8 cellular contexts compared by ENCODE assay signal in genomic region chr2:113584311-113585067, GRCh38. TPM values are rescaled to one million over a fixed set of nuclear protein-coding genes. Genes with fewer than 3 reads are reported as not detected.
DNase-seq lines count a peak whose midpoint lies in the region; ATAC-seq and TF ChIP-seq lines count a peak whose summit lies in the region.
"Not testable (repeated sequence)": the region's sequence is repeated elsewhere in the genome, so short reads cannot be mapped to it uniquely, and the experiment has no call there.

No MANE protein-coding gene starts in this region.

- WGBS in transverse colon (ENCODE audit: low coverage in 1 of 2), 2 donors: 7 to 19% methylated on average over 4 to 9 of the region's 47 CpGs

- peak; percentile 53 for DNase-seq in EH (ENCODE audit: low read depth)
- DNase-seq in activated CD4-positive, alpha-beta T cell treated with anti-CD3 and anti-CD28 coated beads, Interleukin-2, amount 50 U/mL, for 1 hour: peak; percentile 11
- not testable (repeated sequence) for DNase-seq in brain microvascular endothelial cell; fibroblast of villous mesenchyme (ENCODE audit: low read depth); memory B cell (ENCODE audit: low spot score in 2 of 2); transverse colon

- H3K4me1 ChIP-seq in Loucy (ENCODE audit: insufficient read depth, low read length, poor library complexity, severe bottlenecking) (peaks cover 15% of the 10 kb centered on the region), transverse colon (peaks cover 4 to 18% (median 11%) of the 10 kb centered on the region in 4 donors)
- H3K4me1 ChIP-seq in rectal smooth muscle tissue (ENCODE audit: control insufficient read depth, insufficient read depth, low read length): not testable (repeated sequence)

- H3K27ac Mint-ChIP-seq in memory B cell: peak overlapping the region; percentile 90

- H3K27ac ChIP-seq in brain microvascular endothelial cell; rectal smooth muscle tissue (ENCODE audit: low read depth, low read length): not testable (repeated sequence)
- H3K27ac ChIP-seq in transverse colon: peak overlapping the region; percentile 82 to 92 (median 86)

- not testable (repeated sequence) for H2AFZ ChIP-seq in Loucy (ENCODE audit: low read length)

- H3K27me3 Mint-ChIP-seq in memory B cell: not testable (repeated sequence)

- not testable (repeated sequence) for H3K9me2 ChIP-seq in Loucy (replicated peaks; ENCODE audit: low read depth, low read length)

- H3F3A ChIP-seq in Loucy (ENCODE audit: low read depth): not testable (repeated sequence)

- H3K36me3 ChIP-seq in Loucy (ENCODE audit: insufficient read depth, low read length); brain microvascular endothelial cell (replicated peaks); rectal smooth muscle tissue (ENCODE audit: control insufficient read depth, insufficient read depth, low read length); transverse colon: not testable (repeated sequence)

- H3K4me3 Mint-ChIP-seq in memory B cell: peak overlapping the region; percentile 68

- not testable (repeated sequence) for TF ChIP-seq CTCF in Loucy (conservative IDR thresholded peaks at IDR 0.05; ENCODE audit: low read length); brain microvascular endothelial cell (IDR thresholded peaks at IDR 0.05; ENCODE audit: low read depth, low read length, missing control alignments); fibroblast of villous mesenchyme (IDR thresholded peaks at IDR 0.05; ENCODE audit: insufficient read depth, low read depth, low read length); transverse colon (IDR thresholded peaks at IDR 0.05)

- not testable (repeated sequence) for TF ChIP-seq POLR2A in transverse colon (IDR thresholded peaks at IDR 0.05)

- not testable (repeated sequence) for H3K36me3 Mint-ChIP-seq in memory B cell

- not testable (repeated sequence) for H3K9me3 Mint-ChIP-seq in memory B cell

- not testable (repeated sequence) for TF ChIP-seq EP300 in transverse colon (IDR thresholded peaks at IDR 0.05; ENCODE audit: low read depth)

- H3K4me3 ChIP-seq in Loucy (ENCODE audit: low read length, poor library complexity, severe bottlenecking) (peak overlapping the region; percentile 90), brain microvascular endothelial cell (ENCODE audit: low read depth, low read length) (peak overlapping the region; percentile 54), fibroblast of villous mesenchyme (ENCODE audit: low read depth, low read length) (peak overlapping the region; percentile 52), rectal smooth muscle tissue (ENCODE audit: low read length) (peak overlapping the region; percentile 63), transverse colon (peak overlapping the region; percentile 50 to 75 (median 60))

- peaks cover 11% of the 10 kb centered on the region for H3K79me2 ChIP-seq in Loucy (ENCODE audit: insufficient read depth, low read length)

- peak overlapping the region; percentile 95 for H3K4me2 ChIP-seq in Loucy (ENCODE audit: low read depth, low read length, poor library complexity, severe bottlenecking)

- not testable (repeated sequence) for ATAC-seq in memory B cell (ENCODE audit: low read depth)

- not testable (repeated sequence) for H3K27me3 ChIP-seq in Loucy (ENCODE audit: insufficient read depth, low read length, poor library complexity, severe bottlenecking); brain microvascular endothelial cell (replicated peaks); rectal smooth muscle tissue (ENCODE audit: control insufficient read depth, insufficient read depth, low read length); transverse colon

- in situ Hi-C loops in brain microvascular endothelial cell (cut with HindIII; ENCODE audit: low pct_ligation_motif_present, low sequenced_read_pairs); transverse colon (cut with MboI; ENCODE audit: low pct_ligation_motif_present in 1 of 4, low pct_unique_long_range_greater_than_20kb in 1 of 4, low sequenced_read_pairs in 3 of 4): not testable (repeated sequence)

- intact Hi-C loops in transverse colon (cut with DNase I; ENCODE audit: low total_unique reads): not testable (repeated sequence)

- H3K9ac ChIP-seq in Loucy (ENCODE audit: low read depth, low read length, poor library complexity, severe bottlenecking): peak overlapping the region; percentile 83
- H3K9ac ChIP-seq in rectal smooth muscle tissue (ENCODE audit: low read length): not testable (repeated sequence)

- peaks cover 12% of the 10 kb centered on the region for H3K4me1 Mint-ChIP-seq in memory B cell

- H3K9me3 ChIP-seq in Loucy (ENCODE audit: insufficient read depth, low read depth, low read length); transverse colon: not testable (repeated sequence)

- H4K20me1 ChIP-seq in Loucy (ENCODE audit: insufficient read depth, low read length, poor library complexity, severe bottlenecking): not testable (repeated sequence)

RNA-seq across cellular contexts. Expression of gene RABL2A, which starts 42.6 kb away (rescaled TPM):
- total RNA-seq in fibroblast of villous mesenchyme: 7.8 and 8.1 TPM in 2 replicates
- total RNA-seq in transverse colon: 10 to 100 TPM; 13.5 to 44.8 (median 16.6) TPM
